ENCODE assay signal across 18 cellular contexts in genomic region chr17:51610155-51610554, GRCh38.
DNase-seq lines count a peak whose midpoint lies in the region; ATAC-seq and TF ChIP-seq lines count a peak whose summit lies in the region.
"Had no signal": no experiment of that assay in that cellular context is flagged by ENCODE, and none has a peak within 500 bp of the region (broad histone marks: within the 10 kb centered on the region; RNA-seq: fewer than 3 reads in every experiment).

No MANE protein-coding gene starts in this region.

- no peak overlapping the region for H3K27ac Mint-ChIP-seq in GM23338
- peak overlapping the region; percentile 9 for H3K27ac Mint-ChIP-seq in activated T-helper 17 cell treated with anti-CD3 and anti-CD28 coated beads, Interleukin-2, amount 50 U/mL, for 72 hours
- H3K27ac Mint-ChIP-seq: HFFc6 had no signal

- peak overlapping the region; percentile 43; the same call in 1 of the 2 replicates for H2AFZ ChIP-seq in GM23338
- H2AFZ ChIP-seq in MM.1S (ENCODE audit: low read length), result no peak overlapping the region

- H3K9me2 ChIP-seq in GM23338 (ENCODE audit: insufficient read depth) (no peaks in the 10 kb centered on the region), MM.1S (replicated peaks; ENCODE audit: insufficient read depth, low read length) (no peaks in the 10 kb centered on the region)

- no peaks in the 10 kb centered on the region for H3K9me3 ChIP-seq in MM.1S (replicated peaks; ENCODE audit: insufficient read depth, low read length)
- H3K9me3 ChIP-seq: BE2C, Caco-2 had no signal

- H3K9ac ChIP-seq in MM.1S (ENCODE audit: low read length), result no peak overlapping the region

- H3K36me3 ChIP-seq in GM23338 (ENCODE audit: insufficient read depth) (no peaks in the 10 kb centered on the region), MM.1S (replicated peaks; ENCODE audit: insufficient read depth, low read length) (no peaks in the 10 kb centered on the region)
- H3K36me3 ChIP-seq: BE2C had no signal

- DNase-seq in GM23338 (ENCODE audit: low spot score) (no peak), MM.1S (peak; percentile 6), NOMO-1 (lab: John Stamatoyannopoulos, UW; ENCODE audit: unreplicated experiment in 2 of 2) (no peak), GM19240 (ENCODE audit: insufficient read length, low spot score) (no peak), DMS153 treated with DMSO at 0.1 percent for 48 hours (lab: John Stamatoyannopoulos, UW; ENCODE audit: unreplicated experiment) (no peak)
- DNase-seq: ACHN, BE2C, C1 segment of cervical spinal cord, Caco-2, GOT3, H7, HFFc6, IMR-90, KBM-7 had no signal

- H3K4me1 ChIP-seq in GM23338 (ENCODE audit: insufficient read depth) (no peaks in the 10 kb centered on the region), MM.1S (ENCODE audit: low read length) (peaks cover 10% of the 10 kb centered on the region)

- H3K79me2 ChIP-seq in GM23338 (replicated peaks; ENCODE audit: insufficient read depth) (no peaks in the 10 kb centered on the region), MM.1S (ENCODE audit: low read length) (no peaks in the 10 kb centered on the region)

- peaks cover 3% of the 10 kb centered on the region for H3K4me1 Mint-ChIP-seq in GM23338
- H3K4me1 Mint-ChIP-seq in activated T-helper 17 cell treated with anti-CD3 and anti-CD28 coated beads, Interleukin-2, amount 50 U/mL, for 72 hours, result no peaks in the 10 kb centered on the region

- H3K4me2 ChIP-seq in GM23338 (no peak overlapping the region; the same call in 1 of the 2 replicates), MM.1S (ENCODE audit: low read depth, low read length) (no peak overlapping the region)

- H3K4me3 Mint-ChIP-seq in GM23338, result no peak overlapping the region
- H3K4me3 Mint-ChIP-seq in activated T-helper 17 cell treated with anti-CD3 and anti-CD28 coated beads, Interleukin-2, amount 50 U/mL, for 72 hours, result no peak overlapping the region
- H3K4me3 Mint-ChIP-seq: CD4-positive, CD25-positive, alpha-beta regulatory T cell; HFFc6 had no signal

- no peaks in the 10 kb centered on the region for H3K27me3 ChIP-seq in GM23338 (ENCODE audit: insufficient read depth)
- no peaks in the 10 kb centered on the region for H3K27me3 ChIP-seq in MM.1S (replicated peaks; ENCODE audit: insufficient read depth, low read length)
- H3K27me3 ChIP-seq: BE2C had no signal

- ATAC-seq in GM23338, result no peak
- ATAC-seq in activated T-helper 17 cell treated with anti-CD3 and anti-CD28 coated beads, Interleukin-2, amount 50 U/mL, for 72 hours (replicated peaks), result no peak
- ATAC-seq: HCT116 had no signal

- TF ChIP-seq CTCF in GM23338 (conservative IDR thresholded peaks at IDR 0.05; ENCODE audit: low read depth in 2 of 2) (no peak), MM.1S (IDR thresholded peaks at IDR 0.05; ENCODE audit: low read length) (no peak)

- H3K4me3 ChIP-seq in GM23338, result no peak overlapping the region
- no peak overlapping the region for H3K4me3 ChIP-seq in MM.1S (ENCODE audit: low read length)

- H3K27me3 Mint-ChIP-seq in GM23338 (ENCODE audit: insufficient read depth, low read depth, poor library complexity), result peaks cover 2% of the 10 kb centered on the region
- H3K27me3 Mint-ChIP-seq in activated T-helper 17 cell treated with anti-CD3 and anti-CD28 coated beads, Interleukin-2, amount 50 U/mL, for 72 hours, result peaks cover 4% of the 10 kb centered on the region

- peaks cover 7% of the 10 kb centered on the region; the same call in 1 of the 3 replicates for H3K9me3 Mint-ChIP-seq in GM23338
- no peaks in the 10 kb centered on the region for H3K9me3 Mint-ChIP-seq in activated T-helper 17 cell treated with anti-CD3 and anti-CD28 coated beads, Interleukin-2, amount 50 U/mL, for 72 hours

- H3K36me3 Mint-ChIP-seq in GM23338 (ENCODE audit: low read depth), result 0 out of 3 replicates have a peak, but pooled peaks cover 2% of the 10 kb centered on the region
- no peaks in the 10 kb centered on the region for H3K36me3 Mint-ChIP-seq in activated T-helper 17 cell treated with anti-CD3 and anti-CD28 coated beads, Interleukin-2, amount 50 U/mL, for 72 hours (ENCODE audit: low read depth)
- H3K36me3 Mint-ChIP-seq: CD4-positive, CD25-positive, alpha-beta regulatory T cell had no signal

- H4K20me1 ChIP-seq in GM23338 (replicated peaks; ENCODE audit: insufficient read depth), result no peaks in the 10 kb centered on the region
- no peaks in the 10 kb centered on the region for H4K20me1 ChIP-seq in MM.1S (ENCODE audit: insufficient read depth, low read length)

- H3F3A ChIP-seq in GM23338 (replicated peaks; ENCODE audit: low read depth) (no peaks in the 10 kb centered on the region), MM.1S (ENCODE audit: insufficient read depth, low read length) (no peaks in the 10 kb centered on the region)

- H3K27ac ChIP-seq in GM23338 (ENCODE audit: low read depth) (no peak overlapping the region), MM.1S (ENCODE audit: low read length) (no peak overlapping the region)
- H3K27ac ChIP-seq: HL-60 had no signal

TF ChIP-seq in GM23338, 12 proteins besides CTCF, POLR2A, EP300 and RAD21:
- TF ChIP-seq POLR2AphosphoS5 (IDR thresholded peaks at IDR 0.05; ENCODE audit: low read depth), result no peak
- TF ChIP-seq CREB1 (CRISPR knock-in tag; IDR thresholded peaks at IDR 0.05; ENCODE audit: low read depth), result no peak
- TF ChIP-seq ZNF114 (CRISPR knock-in tag; IDR thresholded peaks at IDR 0.05), result no peak
- no peak for TF ChIP-seq ZNF462 (CRISPR knock-in tag; IDR thresholded peaks at IDR 0.05)
- TF ChIP-seq JUNB (IDR thresholded peaks at IDR 0.05; ENCODE audit: unreplicated experiment), result no peak
- TF ChIP-seq EZH2 (IDR thresholded peaks at IDR 0.05; ENCODE audit: low read depth, unreplicated experiment), result no peak
- no peak for TF ChIP-seq ETS1 (IDR thresholded peaks at IDR 0.05)
- TF ChIP-seq EZH2phosphoT487 (IDR thresholded peaks at IDR 0.05; ENCODE audit: unreplicated experiment), result no peak
TF ChIP-seq in GM23338: peak in this region for 0.
